11 cellular contexts compared by ENCODE assay signal in the genomic region with DNA sequence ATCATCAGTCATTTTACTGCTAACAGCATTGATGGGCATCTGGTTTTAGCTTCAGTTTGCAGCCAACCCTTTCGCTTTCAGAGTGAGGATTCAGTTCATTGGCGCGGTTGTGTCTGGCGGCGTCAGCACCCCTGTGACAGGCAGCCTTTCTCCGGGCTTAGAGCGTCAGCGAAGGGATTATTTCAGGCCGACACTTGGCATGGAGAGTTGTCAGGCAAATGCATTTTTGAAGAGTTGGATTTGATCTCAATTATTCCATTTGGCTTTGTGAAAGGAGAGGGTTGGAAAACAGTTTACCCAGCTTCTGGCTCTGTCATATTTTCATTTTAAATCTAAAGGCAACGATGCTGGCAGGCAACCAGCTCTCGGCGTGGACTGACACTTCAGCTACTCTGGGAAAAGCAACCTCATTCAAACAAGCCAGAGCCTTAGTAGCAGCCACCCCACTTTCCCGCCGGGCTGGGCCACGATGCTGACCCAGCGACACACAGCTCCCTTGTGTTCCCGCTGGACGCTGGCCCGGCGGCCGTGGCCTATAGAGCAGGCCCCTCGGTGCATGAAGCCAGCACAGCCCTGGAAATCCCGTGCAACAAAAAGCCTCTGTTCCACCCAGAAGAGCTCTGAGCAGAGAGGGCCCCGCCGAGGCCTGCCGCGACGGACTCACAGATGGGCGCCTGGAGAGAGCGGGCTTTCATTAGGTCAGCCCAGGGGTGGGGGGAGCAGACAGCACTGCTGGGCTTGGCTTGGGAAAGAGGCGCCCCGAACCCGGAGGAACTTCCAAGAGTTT. TPM values are rescaled to one million over a fixed set of nuclear protein-coding genes. Genes with fewer than 3 reads are reported as not detected.
A peak's percentile ranks its signal among the peaks of the same experiment; 100 is the strongest.
DNase-seq lines count a peak whose midpoint lies in the region; ATAC-seq and TF ChIP-seq lines count a peak whose summit lies in the region.
"Had no signal": no experiment of that assay in that cellular context is flagged by ENCODE, and none has a peak within 500 bp of the region (broad histone marks: within the 10 kb centered on the region; RNA-seq: fewer than 3 reads in every experiment).

No MANE protein-coding gene starts in this region.

- H3K27ac ChIP-seq in breast epithelium, result no peak overlapping the region
- peak overlapping the region in 46 of 59 donors; percentile 4 to 82 (median 62) for H3K27ac ChIP-seq in dorsolateral prefrontal cortex
- H3K27ac ChIP-seq in aorta (ENCODE audit: low read depth in 1 of 2, low read length in 2 of 2), result no peak overlapping the region

- CTCF ChIA-PET in MCF 10A (lab: Yijun Ruan, JAX), result interaction anchor here (0.6 to 1.0 kb wide), 2 partner anchors 384 to 641 kb away, joined by 3 read pairs; no protein-coding TSS in a partner anchor

- H3K27me3 Mint-ChIP-seq in MCF 10A (ENCODE audit: insufficient read depth, unreplicated experiment), result peaks cover 67% of the 10 kb centered on the region

- H3K36me3 ChIP-seq in breast epithelium (no peaks in the 10 kb centered on the region), aorta (ENCODE audit: control insufficient read depth in 1 of 2, insufficient read depth in 2 of 2, low read length in 1 of 2) (no peaks in the 10 kb centered on the region)

- no peak overlapping the region for H3K4me3 Mint-ChIP-seq in MCF 10A (ENCODE audit: unreplicated experiment)
- H3K4me3 Mint-ChIP-seq: activated T-cell treated with anti-CD3 and anti-CD28 coated beads, Interleukin-2, amount 50 U/mL, for 4 hours had no signal

- no peaks in the 10 kb centered on the region for H3K9me3 Mint-ChIP-seq in MCF 10A (ENCODE audit: unreplicated experiment)
- H3K9me3 Mint-ChIP-seq: activated T-cell treated with anti-CD3 and anti-CD28 coated beads, Interleukin-2, amount 50 U/mL, for 4 hours had no signal

- no TSS peak for BruUV-seq in MCF 10A (replicated peaks; lab: Mats Ljungman, UMichigan)

- H3K27ac Mint-ChIP-seq in MCF 10A (ENCODE audit: low read depth, unreplicated experiment), result no peak overlapping the region

- DNase-seq in breast epithelium (ENCODE audit: low spot score in 2 of 2) (peak in 1 of 2 donors; percentile 15), MCF 10A (ENCODE audit: unreplicated experiment) (no peak), dorsolateral prefrontal cortex (peak; percentile 61 to 97 (median 94)), mesenteric fat pad (ENCODE audit: low spot score) (peak; percentile 87), aorta (peak; percentile 74 to 83), MV-4-11 (lab: John Stamatoyannopoulos, UW) (no peak), RKO (ENCODE audit: low spot score) (no peak), OCI-M1 (lab: John Stamatoyannopoulos, UW) (no peak)
- DNase-seq: ACHN; activated T-cell treated with anti-CD3 and anti-CD28 coated beads, Interleukin-2, amount 50 U/mL, for 4 hours had no signal

- POLR2A ChIA-PET in MCF 10A (lab: Yijun Ruan, JAX), result interaction anchor here (0.7 kb wide), 2 partner anchors 10 to 15 kb away, joined by 3 read pairs; no protein-coding TSS in a partner anchor

- H3K4me3 ChIP-seq in breast epithelium (peak overlapping the region in 2 of 3 donors; percentile 5 to 31), dorsolateral prefrontal cortex (peak overlapping the region in 53 of 59 donors; percentile 0 to 57 (median 25)), aorta (ENCODE audit: low read length in 2 of 2) (no peak overlapping the region)

- TF ChIP-seq POLR2A in breast epithelium (IDR thresholded peaks at IDR 0.05), result no peak

- intact Hi-C loops in breast epithelium (cut with DNase I; ENCODE audit: low total_unique reads), result no loop called here
- intact Hi-C loops in MCF 10A (cut with micrococcal nuclease), result no loop called here
- intact Hi-C loops in dorsolateral prefrontal cortex (cut with DNase I), result loop anchor here (2.0 to 10.0 kb wide), 3 partner anchors 82 to 368 kb away; no protein-coding TSS in a partner anchor
- intact Hi-C loops in aorta (cut with DNase I), result no loop called here

- ATAC-seq in aorta (ENCODE audit: low FRiP score), result peak; percentile 44
- ATAC-seq: activated T-cell treated with anti-CD3 and anti-CD28 coated beads, Interleukin-2, amount 50 U/mL, for 4 hours; Panc1 had no signal

- 16 to 24% methylated on average over 33 of the region's 33 CpGs for WGBS in aorta, 2 donors

- peaks cover 4% of the 10 kb centered on the region for H3K36me3 Mint-ChIP-seq in MCF 10A (ENCODE audit: insufficient read depth, unreplicated experiment)

- no peaks in the 10 kb centered on the region for H3K9me3 ChIP-seq in breast epithelium
- H3K9me3 ChIP-seq in aorta (ENCODE audit: control insufficient read depth, low read length), result no peaks in the 10 kb centered on the region

- H3K4me1 ChIP-seq in breast epithelium (no peaks in the 10 kb centered on the region), aorta (ENCODE audit: control insufficient read depth in 1 of 2, insufficient read depth in 2 of 2, low read length in 2 of 2) (no peaks in the 10 kb centered on the region)

- peaks cover 18% of the 10 kb centered on the region for H3K4me1 Mint-ChIP-seq in MCF 10A (ENCODE audit: insufficient read depth, unreplicated experiment)

- no peak for TF ChIP-seq CTCF in breast epithelium (IDR thresholded peaks at IDR 0.05)
- no peak for TF ChIP-seq CTCF in MCF 10A (IDR thresholded peaks at IDR 0.05; ENCODE audit: unreplicated experiment)
- TF ChIP-seq CTCF in dorsolateral prefrontal cortex (IDR thresholded peaks at IDR 0.05 in 54 of 56, conservative IDR thresholded peaks at IDR 0.05 in 2 of 56; ENCODE audit: low read depth in 1 of 56, partially characterized antibody in 56 of 56), result peak in 24 of 56 donors; percentile 8 to 55 (median 25)

- peaks cover 0 to 3% of the 10 kb centered on the region in 2 donors for H3K27me3 ChIP-seq in breast epithelium
- H3K27me3 ChIP-seq in dorsolateral prefrontal cortex, result peaks cover 0 to 51% (median 4%) of the 10 kb centered on the region in 45 donors
- H3K27me3 ChIP-seq in aorta (ENCODE audit: control insufficient read depth in 1 of 2, insufficient read depth in 2 of 2, low read length in 1 of 2), result no peaks in the 10 kb centered on the region

RNA-seq across cellular contexts. Expression of a gene that starts 28.9 kb away (rescaled TPM):
- 10 to 100 TPM; 19.4 to 39.3 (median 21.4) TPM for total RNA-seq in breast epithelium
- total RNA-seq in MCF 10A (2022), result 17.1 and 22.6 TPM in 2 replicates
- 10 to 100 TPM; 24.4 to 66.5 (median 41.3) TPM for total RNA-seq in dorsolateral prefrontal cortex
- 45.7 TPM for total RNA-seq in mesenteric fat pad
- 10 to 100 TPM; 38.7 to 68.7 TPM for total RNA-seq in aorta
- 10 to 100 TPM in 1 of 2 donors, 1 to 10 TPM in 1; 6.4 to 34.2 TPM for polyA plus RNA-seq in aorta

Comparison
In these comparisons a context has a peak if more than half of its experiments do, and no peak if none do; other contexts are left out.
1. DNase-seq: peak in dorsolateral prefrontal cortex (10 of 10), mesenteric fat pad (single experiment) and aorta (2 of 2); none in MCF 10A (single experiment), MV-4-11 (single experiment), RKO (single experiment) and OCI-M1 (single experiment).
2. H3K27ac ChIP-seq: peak in dorsolateral prefrontal cortex (46 of 59); none in breast epithelium (0 of 2) and aorta (0 of 2).
3. H3K4me3 ChIP-seq: peak in breast epithelium (2 of 3) and dorsolateral prefrontal cortex (53 of 59); none in aorta (0 of 2).
4. intact Hi-C loops: an anchor here in dorsolateral prefrontal cortex (2.0 to 10.0 kb wide); none called in breast epithelium, MCF 10A and aorta.